ENCODE assay signal across 2 cellular contexts in the genomic region with DNA sequence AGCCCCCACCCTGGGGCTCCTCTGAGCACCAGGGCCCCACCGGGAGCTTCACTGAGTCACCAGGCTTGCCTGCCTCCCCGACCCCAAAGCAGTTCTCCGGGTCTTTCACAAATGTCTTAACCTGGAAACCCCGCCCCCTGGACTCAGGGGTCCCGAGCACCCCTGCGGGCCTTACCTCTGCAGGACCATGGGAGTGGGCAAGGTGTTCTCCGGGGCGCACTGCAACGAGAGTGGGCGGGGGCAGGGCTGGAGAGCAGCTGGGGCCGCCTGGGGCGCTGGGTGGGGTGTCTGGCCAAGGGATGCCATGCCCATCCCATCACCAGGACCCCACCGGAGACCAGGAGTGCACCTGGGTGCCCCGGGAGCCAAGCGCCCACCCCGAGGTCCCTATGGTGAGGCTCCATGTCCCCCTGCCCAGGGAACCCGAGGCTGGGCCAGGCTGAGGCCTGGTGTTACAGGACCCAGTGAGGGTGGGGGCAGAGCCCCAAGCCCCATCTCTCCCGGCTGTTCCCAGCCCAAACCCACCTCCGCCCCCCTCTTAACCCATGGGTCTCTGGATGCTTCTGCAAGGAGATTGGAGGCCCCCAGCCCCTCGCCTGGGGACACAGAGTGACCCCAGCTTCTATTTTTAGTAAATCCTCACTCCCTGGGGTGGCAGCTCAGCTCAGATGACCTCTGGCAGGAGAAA.
TF ChIP-seq lines count a peak whose summit lies in the region.

No MANE protein-coding gene starts in this region.

TF ChIP-seq in HEK293, 187 proteins besides CTCF, POLR2A, EP300 and RAD21:
- TF ChIP-seq ZNF341 (tag by site-specific recombination; IDR thresholded peaks at IDR 0.05; ENCODE audit: low read depth): peak; percentile 74
- TF ChIP-seq ZNF791 (tag by site-specific recombination; IDR thresholded peaks at IDR 0.05): no peak
- TF ChIP-seq, protein P1, sequence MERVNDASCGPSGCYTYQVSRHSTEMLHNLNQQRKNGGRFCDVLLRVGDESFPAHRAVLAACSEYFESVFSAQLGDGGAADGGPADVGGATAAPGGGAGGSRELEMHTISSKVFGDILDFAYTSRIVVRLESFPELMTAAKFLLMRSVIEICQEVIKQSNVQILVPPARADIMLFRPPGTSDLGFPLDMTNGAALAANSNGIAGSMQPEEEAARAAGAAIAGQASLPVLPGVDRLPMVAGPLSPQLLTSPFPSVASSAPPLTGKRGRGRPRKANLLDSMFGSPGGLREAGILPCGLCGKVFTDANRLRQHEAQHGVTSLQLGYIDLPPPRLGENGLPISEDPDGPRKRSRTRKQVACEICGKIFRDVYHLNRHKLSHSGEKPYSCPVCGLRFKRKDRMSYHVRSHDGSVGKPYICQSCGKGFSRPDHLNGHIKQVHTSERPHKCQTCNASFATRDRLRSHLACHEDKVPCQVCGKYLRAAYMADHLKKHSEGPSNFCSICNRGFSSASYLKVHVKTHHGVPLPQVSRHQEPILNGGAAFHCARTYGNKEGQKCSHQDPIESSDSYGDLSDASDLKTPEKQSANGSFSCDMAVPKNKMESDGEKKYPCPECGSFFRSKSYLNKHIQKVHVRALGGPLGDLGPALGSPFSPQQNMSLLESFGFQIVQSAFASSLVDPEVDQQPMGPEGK (tag by site-specific recombination; IDR thresholded peaks at IDR 0.05): 0 out of 2 replicates have a peak, but pooled peaks have one; percentile 16

TF ChIP-seq in H1, 55 proteins besides CTCF, POLR2A, EP300 and RAD21:
- TF ChIP-seq CEBPB (IDR thresholded peaks at IDR 0.05; ENCODE audit: low read depth, low read length): no peak
- TF ChIP-seq KDM5A (IDR thresholded peaks at IDR 0.05; ENCODE audit: low read length): no peak
- TF ChIP-seq ASH2L (IDR thresholded peaks at IDR 0.05; ENCODE audit: low read length): no peak
- TF ChIP-seq SRF (IDR thresholded peaks at IDR 0.05; ENCODE audit: low read depth, low read length): no peak
- no peak for TF ChIP-seq CREB1 (IDR thresholded peaks at IDR 0.05)
- no peak for TF ChIP-seq ZNF274 (IDR thresholded peaks at IDR 0.05; ENCODE audit: borderline replicate concordance, extremely low read depth, low read length)
- no peak for TF ChIP-seq TBP (IDR thresholded peaks at IDR 0.05; ENCODE audit: low read depth, low read length)
- no peak for TF ChIP-seq CBX5 (IDR thresholded peaks at IDR 0.05; ENCODE audit: low read depth, low read length)
- TF ChIP-seq TCF12 (IDR thresholded peaks at IDR 0.05; ENCODE audit: low read depth, low read length): no peak
- no peak for TF ChIP-seq RNF2 (IDR thresholded peaks at IDR 0.05; ENCODE audit: borderline replicate concordance, low read depth, low read length, missing control alignments, poor library complexity, severe bottlenecking)
- TF ChIP-seq KDM4A (IDR thresholded peaks at IDR 0.05; ENCODE audit: low read depth, low read length, severe bottlenecking): no peak
- TF ChIP-seq, protein P2, sequence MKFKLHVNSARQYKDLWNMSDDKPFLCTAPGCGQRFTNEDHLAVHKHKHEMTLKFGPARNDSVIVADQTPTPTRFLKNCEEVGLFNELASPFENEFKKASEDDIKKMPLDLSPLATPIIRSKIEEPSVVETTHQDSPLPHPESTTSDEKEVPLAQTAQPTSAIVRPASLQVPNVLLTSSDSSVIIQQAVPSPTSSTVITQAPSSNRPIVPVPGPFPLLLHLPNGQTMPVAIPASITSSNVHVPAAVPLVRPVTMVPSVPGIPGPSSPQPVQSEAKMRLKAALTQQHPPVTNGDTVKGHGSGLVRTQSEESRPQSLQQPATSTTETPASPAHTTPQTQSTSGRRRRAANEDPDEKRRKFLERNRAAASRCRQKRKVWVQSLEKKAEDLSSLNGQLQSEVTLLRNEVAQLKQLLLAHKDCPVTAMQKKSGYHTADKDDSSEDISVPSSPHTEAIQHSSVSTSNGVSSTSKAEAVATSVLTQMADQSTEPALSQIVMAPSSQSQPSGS (IDR thresholded peaks at IDR 0.05; ENCODE audit: low read length): no peak
- TF ChIP-seq POU5F1 (IDR thresholded peaks at IDR 0.05; ENCODE audit: low read depth, low read length): no peak
- TF ChIP-seq, protein P3, sequence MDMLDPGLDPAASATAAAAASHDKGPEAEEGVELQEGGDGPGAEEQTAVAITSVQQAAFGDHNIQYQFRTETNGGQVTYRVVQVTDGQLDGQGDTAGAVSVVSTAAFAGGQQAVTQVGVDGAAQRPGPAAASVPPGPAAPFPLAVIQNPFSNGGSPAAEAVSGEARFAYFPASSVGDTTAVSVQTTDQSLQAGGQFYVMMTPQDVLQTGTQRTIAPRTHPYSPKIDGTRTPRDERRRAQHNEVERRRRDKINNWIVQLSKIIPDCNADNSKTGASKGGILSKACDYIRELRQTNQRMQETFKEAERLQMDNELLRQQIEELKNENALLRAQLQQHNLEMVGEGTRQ (IDR thresholded peaks at IDR 0.05; ENCODE audit: low read length): no peak
- no peak for TF ChIP-seq SP2 (IDR thresholded peaks at IDR 0.05; ENCODE audit: low read length)
- no peak for TF ChIP-seq EZH2 (IDR thresholded peaks at IDR 0.05; ENCODE audit: low read depth, low read length, severe bottlenecking)
- no peak for TF ChIP-seq BRCA1 (IDR thresholded peaks at IDR 0.05; ENCODE audit: low read depth, low read length)
- TF ChIP-seq EGR1 (IDR thresholded peaks at IDR 0.05; ENCODE audit: borderline replicate concordance, low read depth, low read length): no peak
- no peak for TF ChIP-seq YY1 (IDR thresholded peaks at IDR 0.05; ENCODE audit: low read depth, low read length)
